13 cellular contexts compared by ENCODE assay signal in genomic region chr1:151418048-151418447, GRCh38. TPM values are rescaled to one million over a fixed set of nuclear protein-coding genes. Genes with fewer than 3 reads are reported as not detected.
A peak's percentile ranks its signal among the peaks of the same experiment; 100 is the strongest.
DNase-seq lines count a peak whose midpoint lies in the region; ATAC-seq and TF ChIP-seq lines count a peak whose summit lies in the region.
"Had no signal": no experiment of that assay in that cellular context is flagged by ENCODE, and none has a peak within 500 bp of the region (broad histone marks: within the 10 kb centered on the region; RNA-seq: fewer than 3 reads in every experiment).

No MANE protein-coding gene starts in this region.

- H3K4me3 Mint-ChIP-seq in activated CD4-positive, alpha-beta T cell treated with anti-CD3 and anti-CD28 coated beads, Interleukin-2, amount 10 ng/mL, durations not matched to agents 24 days and 14 days = no peak overlapping the region
- H3K4me3 Mint-ChIP-seq in HFFc6 = no peak overlapping the region; the same call in 1 of the 2 replicates
- H3K4me3 Mint-ChIP-seq in activated naive CD8-positive, alpha-beta T cell treated with anti-CD3 and anti-CD28 coated beads, Interleukin-2, amount 50 U/mL, for 24 hours = no peak overlapping the region
- no peak overlapping the region for H3K4me3 Mint-ChIP-seq in stimulated activated naive B cell treated with anti-CD40 and anti-IgM and Interleukin-4, amounts not matched to agents 10 μg/mL and 1 μg/mL and 100 μg/mL, for 72 hours

- peak; percentile 40 for ATAC-seq in activated naive CD8-positive, alpha-beta T cell treated with anti-CD3 and anti-CD28 coated beads, Interleukin-2, amount 50 U/mL, for 24 hours
- peak; percentile 52 to 65 for ATAC-seq in stimulated activated naive B cell treated with anti-CD40 and anti-IgM and Interleukin-4, amounts not matched to agents 10 μg/mL and 1 μg/mL and 100 μg/mL, for 72 hours (replicated peaks)
- ATAC-seq: HCT116 had no signal

- TF ChIP-seq CTCF in HFFc6 (IDR thresholded peaks at IDR 0.05) = no peak

- H3K27ac Mint-ChIP-seq in activated CD4-positive, alpha-beta T cell treated with anti-CD3 and anti-CD28 coated beads, Interleukin-2, amount 10 ng/mL, durations not matched to agents 24 days and 14 days = peak overlapping the region; percentile 10
- H3K27ac Mint-ChIP-seq in HFFc6 = peak overlapping the region; percentile 10; the same call in 1 of the 2 replicates
- peak overlapping the region; percentile 16 for H3K27ac Mint-ChIP-seq in activated naive CD8-positive, alpha-beta T cell treated with anti-CD3 and anti-CD28 coated beads, Interleukin-2, amount 50 U/mL, for 24 hours
- peak overlapping the region; percentile 3 for H3K27ac Mint-ChIP-seq in stimulated activated naive B cell treated with anti-CD40 and anti-IgM and Interleukin-4, amounts not matched to agents 10 μg/mL and 1 μg/mL and 100 μg/mL, for 72 hours

- no peaks in the 10 kb centered on the region for H3K9me3 Mint-ChIP-seq in activated CD4-positive, alpha-beta T cell treated with anti-CD3 and anti-CD28 coated beads, Interleukin-2, amount 10 ng/mL, durations not matched to agents 24 days and 14 days
- no peaks in the 10 kb centered on the region for H3K9me3 Mint-ChIP-seq in HFFc6
- no peaks in the 10 kb centered on the region for H3K9me3 Mint-ChIP-seq in activated naive CD8-positive, alpha-beta T cell treated with anti-CD3 and anti-CD28 coated beads, Interleukin-2, amount 50 U/mL, for 24 hours
- no peaks in the 10 kb centered on the region for H3K9me3 Mint-ChIP-seq in stimulated activated naive B cell treated with anti-CD40 and anti-IgM and Interleukin-4, amounts not matched to agents 10 μg/mL and 1 μg/mL and 100 μg/mL, for 72 hours

- H3K27me3 Mint-ChIP-seq in activated CD4-positive, alpha-beta T cell treated with anti-CD3 and anti-CD28 coated beads, Interleukin-2, amount 10 ng/mL, durations not matched to agents 24 days and 14 days = no peaks in the 10 kb centered on the region
- H3K27me3 Mint-ChIP-seq in HFFc6 (ENCODE audit: insufficient read depth) = no peaks in the 10 kb centered on the region
- no peaks in the 10 kb centered on the region for H3K27me3 Mint-ChIP-seq in activated naive CD8-positive, alpha-beta T cell treated with anti-CD3 and anti-CD28 coated beads, Interleukin-2, amount 50 U/mL, for 24 hours
- no peaks in the 10 kb centered on the region for H3K27me3 Mint-ChIP-seq in stimulated activated naive B cell treated with anti-CD40 and anti-IgM and Interleukin-4, amounts not matched to agents 10 μg/mL and 1 μg/mL and 100 μg/mL, for 72 hours

- intact Hi-C loops in activated CD4-positive, alpha-beta T cell treated with anti-CD3 and anti-CD28 coated beads, Interleukin-2, amount 10 ng/mL, durations not matched to agents 24 days and 14 days (cut with micrococcal nuclease) = no loop called here

- H3K36me3 Mint-ChIP-seq in activated CD4-positive, alpha-beta T cell treated with anti-CD3 and anti-CD28 coated beads, Interleukin-2, amount 10 ng/mL, durations not matched to agents 24 days and 14 days (ENCODE audit: low read depth) = peaks cover 48% of the 10 kb centered on the region
- H3K36me3 Mint-ChIP-seq in HFFc6 (ENCODE audit: low read depth) = peaks cover 29% of the 10 kb centered on the region
- H3K36me3 Mint-ChIP-seq in activated naive CD8-positive, alpha-beta T cell treated with anti-CD3 and anti-CD28 coated beads, Interleukin-2, amount 50 U/mL, for 24 hours (ENCODE audit: low read depth) = peaks cover 24% of the 10 kb centered on the region
- peaks cover 20 to 38% of the 10 kb centered on the region in 2 donors for H3K36me3 Mint-ChIP-seq in stimulated activated naive B cell treated with anti-CD40 and anti-IgM and Interleukin-4, amounts not matched to agents 10 μg/mL and 1 μg/mL and 100 μg/mL, for 72 hours

- no peak for DNase-seq in activated CD4-positive, alpha-beta T cell treated with anti-CD3 and anti-CD28 coated beads, Interleukin-2, amount 10 ng/mL, durations not matched to agents 24 days and 14 days
- DNase-seq in activated CD4-positive, alpha-beta T cell treated with anti-CD3 and anti-CD28 coated beads, Interleukin-2, amount 50 U/mL, for 48 hours = no peak
- DNase-seq in HFFc6 (no peak), NCI-H2227 (lab: John Stamatoyannopoulos, UW; ENCODE audit: unreplicated experiment) (no peak)
- DNase-seq in activated naive CD8-positive, alpha-beta T cell treated with anti-CD3 and anti-CD28 coated beads, Interleukin-2, amount 50 U/mL, for 24 hours = no peak
- DNase-seq in stimulated activated naive B cell treated with anti-CD40 and anti-IgM and Interleukin-4, amounts not matched to agents 10 μg/mL and 1 μg/mL and 100 μg/mL, for 72 hours = no peak
- no peak for DNase-seq in activated effector memory CD4-positive, alpha-beta T cell treated with anti-CD3 and anti-CD28 coated beads, Interleukin-2, amount 50 U/mL, for 16 hours
- DNase-seq: 8988T, AML-193, DMS 273 treated with DMSO at 0.1 percent for 48 hours, GM23248 had no signal

- peaks cover 2% of the 10 kb centered on the region for H3K4me1 Mint-ChIP-seq in activated CD4-positive, alpha-beta T cell treated with anti-CD3 and anti-CD28 coated beads, Interleukin-2, amount 10 ng/mL, durations not matched to agents 24 days and 14 days
- H3K4me1 Mint-ChIP-seq in HFFc6 (ENCODE audit: low read depth) = peaks cover 6% of the 10 kb centered on the region
- H3K4me1 Mint-ChIP-seq in activated naive CD8-positive, alpha-beta T cell treated with anti-CD3 and anti-CD28 coated beads, Interleukin-2, amount 50 U/mL, for 24 hours = no peaks in the 10 kb centered on the region
- peaks cover 2 to 6% of the 10 kb centered on the region in 2 donors for H3K4me1 Mint-ChIP-seq in stimulated activated naive B cell treated with anti-CD40 and anti-IgM and Interleukin-4, amounts not matched to agents 10 μg/mL and 1 μg/mL and 100 μg/mL, for 72 hours

RNA-seq across cellular contexts. Expression of gene PSMB4, which starts 18.7 kb away (rescaled TPM):
- 452 and 456 TPM in 2 replicates for total RNA-seq in activated CD4-positive, alpha-beta T cell treated with anti-CD3 and anti-CD28 coated beads, Interleukin-2, amount 10 ng/mL, durations not matched to agents 24 days and 14 days
- total RNA-seq in HFFc6 (2021; fragmentation: NEBNext Ultra II Directional; extraction: Animal tissue kit (Norgen Biotek cat#: 25700)) = 100 to 1,000 TPM; 342 to 409 (median 371) TPM

RNA-seq across cellular contexts. Expression of gene POGZ, which starts 41.2 kb away (rescaled TPM):
- total RNA-seq in activated CD4-positive, alpha-beta T cell treated with anti-CD3 and anti-CD28 coated beads, Interleukin-2, amount 10 ng/mL, durations not matched to agents 24 days and 14 days = 82.6 and 86.5 TPM in 2 replicates
- total RNA-seq in HFFc6 (2021; fragmentation: NEBNext Ultra II Directional; extraction: Animal tissue kit (Norgen Biotek cat#: 25700)) = 10 to 100 TPM; 34.9 to 40.3 (median 37.9) TPM

RNA-seq across cellular contexts. Expression of gene SELENBP1, which starts 45.5 kb away (rescaled TPM):
- not detected in 2 replicates for total RNA-seq in activated CD4-positive, alpha-beta T cell treated with anti-CD3 and anti-CD28 coated beads, Interleukin-2, amount 10 ng/mL, durations not matched to agents 24 days and 14 days
- 10 to 100 TPM; 11.2 to 15.6 (median 14.6) TPM for total RNA-seq in HFFc6 (2021; fragmentation: NEBNext Ultra II Directional; extraction: Animal tissue kit (Norgen Biotek cat#: 25700))
- total RNA-seq: HT1080 had no signal

Comparison
In these comparisons a context has a peak if more than half of its experiments do, and no peak if none do; other contexts are left out.
1. RNA of gene SELENBP1, which starts 45.5 kb away (total RNA-seq): 11.2 to 15.6 TPM in HFFc6; not detected in activated CD4-positive, alpha-beta T cell treated with anti-CD3 and anti-CD28 coated beads, Interleukin-2, amount 10 ng/mL, durations not matched to agents 24 days and 14 days; every median in the first group is over 10 times any median in the second.
2. Peak in every context shown above with its lines, with median percentiles within 50 percentile points of each other: H3K27ac Mint-ChIP-seq.